In genomic region chr19:55408320-55408836, GRCh38 we compare ENCODE assay signal across 1 cellular context.
TF ChIP-seq lines count a peak whose summit lies in the region.

No MANE protein-coding gene starts in this region.

TF ChIP-seq in GM12878, 131 proteins besides CTCF, POLR2A, EP300 and RAD21 (continued from another document):
- TF ChIP-seq ZNF687 (IDR thresholded peaks at IDR 0.05) (no peak), HCFC1 (IDR thresholded peaks at IDR 0.05; ENCODE audit: low read length) (no peak), BCLAF1 (IDR thresholded peaks at IDR 0.05) (no peak), IRF5 (IDR thresholded peaks at IDR 0.05; ENCODE audit: borderline replicate concordance) (no peak)
